1 cellular context compared by ENCODE assay signal in genomic region chr1:178564086-178564782, GRCh38.
TF ChIP-seq lines count a peak whose summit lies in the region.

No MANE protein-coding gene starts in this region.

TF ChIP-seq in liver, 16 proteins besides CTCF, POLR2A, EP300 and RAD21 (continued from another document):
- TF ChIP-seq MAX (IDR thresholded peaks at IDR 0.05) (no peak), FOXA2 (IDR thresholded peaks at IDR 0.05) (peak; percentile 37), FOXA1 (IDR thresholded peaks at IDR 0.05) (no peak), TAF1 (conservative IDR thresholded peaks at IDR 0.05) (no peak)
- TF ChIP-seq, protein P1, sequence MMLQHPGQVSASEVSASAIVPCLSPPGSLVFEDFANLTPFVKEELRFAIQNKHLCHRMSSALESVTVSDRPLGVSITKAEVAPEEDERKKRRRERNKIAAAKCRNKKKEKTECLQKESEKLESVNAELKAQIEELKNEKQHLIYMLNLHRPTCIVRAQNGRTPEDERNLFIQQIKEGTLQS (IDR thresholded peaks at IDR 0.05) = no peak
